ENCODE assay signal across 13 cellular contexts in the genomic region with DNA sequence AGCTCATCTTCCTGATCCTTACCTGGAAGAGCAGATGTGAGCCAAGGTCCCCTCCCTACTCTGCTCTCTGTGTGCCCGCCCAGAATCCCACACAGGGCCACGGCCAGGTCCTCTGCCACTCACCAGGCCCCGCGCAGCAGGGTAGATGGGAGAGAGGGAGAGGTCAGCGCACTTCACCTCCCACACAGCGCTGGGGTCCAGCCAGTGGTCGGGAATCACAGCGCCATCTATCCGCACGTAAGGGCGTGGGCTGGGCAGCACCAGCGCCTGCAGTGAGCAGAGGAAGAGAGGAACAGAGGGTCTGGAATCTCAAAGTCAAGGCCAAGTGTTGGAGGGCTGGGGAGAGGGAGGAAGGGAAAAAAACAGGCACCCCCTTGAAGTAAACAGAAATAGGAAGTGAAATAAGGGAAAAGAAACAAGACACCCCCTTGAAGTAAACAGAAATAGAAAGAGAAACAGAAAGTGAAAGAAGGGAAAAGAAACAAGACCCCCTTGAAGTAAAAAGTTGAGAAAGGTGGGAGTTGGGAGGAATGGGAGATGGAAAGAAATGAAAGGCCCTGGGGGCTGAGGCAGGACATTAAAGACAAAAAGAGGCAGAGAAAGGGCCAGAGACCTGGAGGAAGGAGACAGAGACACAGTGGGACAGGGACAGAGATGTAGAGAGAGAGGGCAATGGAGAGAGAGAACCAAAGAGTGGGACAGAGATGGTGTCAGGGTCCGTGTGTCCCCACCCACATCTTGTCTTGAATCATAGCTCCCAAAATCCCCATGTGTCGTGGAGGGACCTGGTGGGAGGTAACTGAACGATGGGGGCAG. TPM values are rescaled to one million over a fixed set of nuclear protein-coding genes. Genes with fewer than 3 reads are reported as not detected.
DNase-seq lines count a peak whose midpoint lies in the region; ATAC-seq and TF ChIP-seq lines count a peak whose summit lies in the region.
"Had no signal": no experiment of that assay in that cellular context is flagged by ENCODE, and none has a peak within 500 bp of the region (broad histone marks: within the 10 kb centered on the region; RNA-seq: fewer than 3 reads in every experiment).

No MANE protein-coding gene starts in this region.

- H3K9me3 Mint-ChIP-seq in CD8-positive, alpha-beta T cell, result no peaks in the 10 kb centered on the region
- H3K9me3 Mint-ChIP-seq in activated naive CD4-positive, alpha-beta T cell treated with anti-CD3 and anti-CD28 coated beads, Interleukin-2, amount 50 U/mL, for 72 hours, result no peaks in the 10 kb centered on the region
- H3K9me3 Mint-ChIP-seq in naive thymus-derived CD4-positive, alpha-beta T cell, result no peaks in the 10 kb centered on the region
- no peaks in the 10 kb centered on the region for H3K9me3 Mint-ChIP-seq in mesothelial cell of epicardium

- peaks cover 6% of the 10 kb centered on the region for H3K36me3 ChIP-seq in CD8-positive, alpha-beta T cell (ENCODE audit: insufficient read depth, low read length)
- H3K36me3 ChIP-seq in HEK293 (ENCODE audit: control insufficient read depth in 2 of 2, insufficient read depth in 1 of 2, low read length in 2 of 2), result peaks cover 46 to 65% of the 10 kb centered on the region in 2 experiments
- H3K36me3 ChIP-seq in naive thymus-derived CD4-positive, alpha-beta T cell (ENCODE audit: control insufficient read depth in 2 of 3, insufficient read depth in 3 of 3, low read length in 3 of 3), result peaks cover 3 to 66% (median 9%) of the 10 kb centered on the region in 3 experiments
- H3K36me3 ChIP-seq: cardiac muscle cell had no signal

- CTCF ChIA-PET in CD8-positive, alpha-beta T cell (lab: Charles Lee), result no interaction called here
- CTCF ChIA-PET in HEK293 (lab: Yijun Ruan, JAX), result interaction anchor here (0.6 to 1.1 kb wide), 2 partner anchors 9 to 30 kb away, joined by 3 to 5 read pairs; no protein-coding TSS in a partner anchor
- CTCF ChIA-PET in naive thymus-derived CD4-positive, alpha-beta T cell (lab: Charles Lee), result no interaction called here

- intact Hi-C loops in CD8-positive, alpha-beta T cell (cut with DNase I, micrococcal nuclease), result no loop called here
- intact Hi-C loops in naive thymus-derived CD4-positive, alpha-beta T cell (cut with micrococcal nuclease), result no loop called here

- H3K4me3 ChIP-seq in CD8-positive, alpha-beta T cell (ENCODE audit: low read depth, low read length), result no peak overlapping the region
- no peak overlapping the region for H3K4me3 ChIP-seq in HEK293 (ENCODE audit: low read depth, low read length)
- H3K4me3 ChIP-seq in naive thymus-derived CD4-positive, alpha-beta T cell (ENCODE audit: low read length), result no peak overlapping the region
- H3K4me3 ChIP-seq: cardiac muscle cell, sigmoid colon, SJCRH30 had no signal

- H3K4me1 Mint-ChIP-seq in CD8-positive, alpha-beta T cell (ENCODE audit: low read depth), result peaks cover 5% of the 10 kb centered on the region
- peaks cover 0 to 22% (median 0%) of the 10 kb centered on the region in 7 donors for H3K4me1 Mint-ChIP-seq in naive thymus-derived CD4-positive, alpha-beta T cell
- H3K4me1 Mint-ChIP-seq in mesothelial cell of epicardium, result no peaks in the 10 kb centered on the region

- ATAC-seq in CD8-positive, alpha-beta T cell, result no peak
- ATAC-seq in activated naive CD4-positive, alpha-beta T cell treated with anti-CD3 and anti-CD28 coated beads, Interleukin-2, amount 50 U/mL, for 72 hours, result no peak
- no peak for ATAC-seq in naive thymus-derived CD4-positive, alpha-beta T cell
- ATAC-seq: left colon had no signal

- peak overlapping the region; percentile 80 for H3K27ac Mint-ChIP-seq in CD8-positive, alpha-beta T cell
- peak overlapping the region; percentile 69 to 93 for H3K27ac Mint-ChIP-seq in activated naive CD4-positive, alpha-beta T cell treated with anti-CD3 and anti-CD28 coated beads, Interleukin-2, amount 50 U/mL, for 72 hours
- H3K27ac Mint-ChIP-seq in naive thymus-derived CD4-positive, alpha-beta T cell, result peak overlapping the region in 8 of 9 donors; percentile 18 to 92 (median 42)
- no peak overlapping the region for H3K27ac Mint-ChIP-seq in mesothelial cell of epicardium

- POLR2A ChIA-PET in CD8-positive, alpha-beta T cell (lab: Charles Lee), result no interaction called here
- POLR2A ChIA-PET in HEK293 (lab: Yijun Ruan, JAX), result interaction anchor here (1.1 kb wide), 1 partner anchor 53 kb away, joined by 4 read pairs; no protein-coding TSS in a partner anchor
- POLR2A ChIA-PET in naive thymus-derived CD4-positive, alpha-beta T cell (lab: Charles Lee), result no interaction called here

- DNase-seq in CD8-positive, alpha-beta T cell, result no peak
- DNase-seq in activated naive CD4-positive, alpha-beta T cell treated with anti-CD3 and anti-CD28 coated beads, Interleukin-2, amount 50 U/mL, for 72 hours (ENCODE audit: low spot score in 2 of 2), result no peak
- DNase-seq in naive thymus-derived CD4-positive, alpha-beta T cell, result no peak
- DNase-seq in mesothelial cell of epicardium (ENCODE audit: low spot score in 2 of 2, unreplicated experiment in 2 of 2) (no peak), GM19238 (ENCODE audit: insufficient read length, low spot score) (no peak), NCI-H524 treated with DMSO at 0.1 percent for 48 hours (lab: John Stamatoyannopoulos, UW) (no peak)
- DNase-seq: left colon, NCI-H2107, sigmoid colon, SJCRH30 had no signal

- H3K27me3 Mint-ChIP-seq in CD8-positive, alpha-beta T cell (ENCODE audit: low read depth), result no peaks in the 10 kb centered on the region
- no peaks in the 10 kb centered on the region for H3K27me3 Mint-ChIP-seq in naive thymus-derived CD4-positive, alpha-beta T cell
- no peaks in the 10 kb centered on the region for H3K27me3 Mint-ChIP-seq in mesothelial cell of epicardium (ENCODE audit: low read depth)

- no peak overlapping the region for H3K27ac ChIP-seq in CD8-positive, alpha-beta T cell (ENCODE audit: low read depth, low read length)
- H3K27ac ChIP-seq in HEK293 (ENCODE audit: extremely low read depth, low read depth, low read length), result no peak overlapping the region
- H3K27ac ChIP-seq in naive thymus-derived CD4-positive, alpha-beta T cell (ENCODE audit: low read depth, low read length), result no peak overlapping the region
- H3K27ac ChIP-seq: cardiac muscle cell, KMS-11, sigmoid colon, SJCRH30 had no signal

- H3K4me1 ChIP-seq in CD8-positive, alpha-beta T cell (ENCODE audit: insufficient read depth, low read length), result no peaks in the 10 kb centered on the region
- no peaks in the 10 kb centered on the region for H3K4me1 ChIP-seq in HEK293 (ENCODE audit: control insufficient read depth, insufficient read depth, low read length)
- H3K4me1 ChIP-seq in naive thymus-derived CD4-positive, alpha-beta T cell (ENCODE audit: control insufficient read depth in 2 of 2, insufficient read depth in 2 of 2, low read length in 2 of 2), result no peaks in the 10 kb centered on the region
- H3K4me1 ChIP-seq: sigmoid colon, SJCRH30 had no signal

- no peak overlapping the region for H3K4me3 Mint-ChIP-seq in CD8-positive, alpha-beta T cell
- H3K4me3 Mint-ChIP-seq in naive thymus-derived CD4-positive, alpha-beta T cell, result peak overlapping the region in 1 of 10 donors; percentile 7
- H3K4me3 Mint-ChIP-seq in mesothelial cell of epicardium, result no peak overlapping the region

- no peak for TF ChIP-seq CTCF in CD8-positive, alpha-beta T cell (IDR thresholded peaks at IDR 0.05)
- TF ChIP-seq CTCF in HEK293 (tag by site-specific recombination; IDR thresholded peaks at IDR 0.05), result no peak
- no peak for TF ChIP-seq CTCF in mesothelial cell of epicardium (IDR thresholded peaks at IDR 0.05; ENCODE audit: unreplicated experiment)

- no peaks in the 10 kb centered on the region for H3K27me3 ChIP-seq in CD8-positive, alpha-beta T cell (ENCODE audit: insufficient read depth, low read length)
- no peaks in the 10 kb centered on the region for H3K27me3 ChIP-seq in naive thymus-derived CD4-positive, alpha-beta T cell (ENCODE audit: control insufficient read depth in 2 of 2, insufficient read depth in 2 of 2, low read length in 2 of 2)
- H3K27me3 ChIP-seq: cardiac muscle cell, sigmoid colon, SJCRH30 had no signal

- H3K9me3 ChIP-seq in CD8-positive, alpha-beta T cell (ENCODE audit: low read length), result no peaks in the 10 kb centered on the region
- H3K9me3 ChIP-seq in HEK293 (ENCODE audit: control insufficient read depth, insufficient read depth, low read depth, low read length), result no peaks in the 10 kb centered on the region
- no peaks in the 10 kb centered on the region for H3K9me3 ChIP-seq in naive thymus-derived CD4-positive, alpha-beta T cell (ENCODE audit: control insufficient read depth in 2 of 3, low read length in 3 of 3)
- H3K9me3 ChIP-seq: sigmoid colon, SJCRH30 had no signal

- peaks cover 62% of the 10 kb centered on the region for H3K36me3 Mint-ChIP-seq in CD8-positive, alpha-beta T cell
- peaks cover 15 to 17% of the 10 kb centered on the region in 2 donors for H3K36me3 Mint-ChIP-seq in activated naive CD4-positive, alpha-beta T cell treated with anti-CD3 and anti-CD28 coated beads, Interleukin-2, amount 50 U/mL, for 72 hours
- peaks cover 12 to 39% (median 28%) of the 10 kb centered on the region in 5 donors for H3K36me3 Mint-ChIP-seq in naive thymus-derived CD4-positive, alpha-beta T cell
- H3K36me3 Mint-ChIP-seq in mesothelial cell of epicardium, result peaks cover 35% of the 10 kb centered on the region

TF ChIP-seq in HEK293, 187 proteins besides CTCF, POLR2A, EP300 and RAD21 (continues in another document):
- TF ChIP-seq BCL11B (tag by site-specific recombination; IDR thresholded peaks at IDR 0.05; ENCODE audit: low read depth), result no peak

RNA-seq across cellular contexts. Expression of gene PLA2G4C, which starts 7.1 kb away (rescaled TPM):
- total RNA-seq in CD8-positive, alpha-beta T cell, result 1 to 10 TPM in 1 of 2 experiments, under 1 TPM in 1; 0.73 to 1.1 TPM
- 10 to 100 TPM; 16.7 to 35.2 TPM for total RNA-seq in activated naive CD4-positive, alpha-beta T cell treated with anti-CD3 and anti-CD28 coated beads, Interleukin-2, amount 50 U/mL, for 72 hours
- 10 to 100 TPM in 2 of 5 experiments, 1 to 10 TPM in 3; 3.3 to 21.2 (median 9.1) TPM for total RNA-seq in naive thymus-derived CD4-positive, alpha-beta T cell
- 1 to 10 TPM; 1.2 to 2.3 TPM for polyA plus RNA-seq in naive thymus-derived CD4-positive, alpha-beta T cell
- 1.6 to 2.5 TPM (median 2.0 TPM) in 3 replicates for total RNA-seq in mesothelial cell of epicardium

RNA-seq across cellular contexts. Expression of gene LIG1, which starts 52.4 kb away (rescaled TPM):
- 10 to 100 TPM; 62.5 to 67.5 TPM for total RNA-seq in CD8-positive, alpha-beta T cell
- total RNA-seq in activated naive CD4-positive, alpha-beta T cell treated with anti-CD3 and anti-CD28 coated beads, Interleukin-2, amount 50 U/mL, for 72 hours, result 100 to 1,000 TPM; 180 to 231 TPM
- total RNA-seq in naive thymus-derived CD4-positive, alpha-beta T cell, result 100 to 1,000 TPM in 4 of 5 experiments, 10 to 100 TPM in 1; 61.0 to 134 (median 122) TPM
- 10 to 100 TPM; 38.1 to 44.6 TPM for polyA plus RNA-seq in naive thymus-derived CD4-positive, alpha-beta T cell
- total RNA-seq in mesothelial cell of epicardium, result 62.6 to 72.8 TPM (median 66.5 TPM) in 3 replicates

RNA-seq across cellular contexts. Expression of gene ZSWIM9, which starts 52.8 kb away (rescaled TPM):
- 1 to 10 TPM; 2.5 to 4.5 TPM for total RNA-seq in CD8-positive, alpha-beta T cell
- 10 to 100 TPM in 1 of 2 donors, 1 to 10 TPM in 1; 9.0 to 10.2 TPM for total RNA-seq in activated naive CD4-positive, alpha-beta T cell treated with anti-CD3 and anti-CD28 coated beads, Interleukin-2, amount 50 U/mL, for 72 hours
- 10 to 100 TPM in 1 of 5 experiments, 1 to 10 TPM in 4; 5.0 to 11.6 (median 7.4) TPM for total RNA-seq in naive thymus-derived CD4-positive, alpha-beta T cell
- polyA plus RNA-seq in naive thymus-derived CD4-positive, alpha-beta T cell, result 1 to 10 TPM in 1 of 2 donors, under 1 TPM in 1; 0.82 to 1.0 TPM
- 9.3 to 11.7 TPM (median 10.2 TPM) in 3 replicates for total RNA-seq in mesothelial cell of epicardium
